In the genomic region with DNA sequence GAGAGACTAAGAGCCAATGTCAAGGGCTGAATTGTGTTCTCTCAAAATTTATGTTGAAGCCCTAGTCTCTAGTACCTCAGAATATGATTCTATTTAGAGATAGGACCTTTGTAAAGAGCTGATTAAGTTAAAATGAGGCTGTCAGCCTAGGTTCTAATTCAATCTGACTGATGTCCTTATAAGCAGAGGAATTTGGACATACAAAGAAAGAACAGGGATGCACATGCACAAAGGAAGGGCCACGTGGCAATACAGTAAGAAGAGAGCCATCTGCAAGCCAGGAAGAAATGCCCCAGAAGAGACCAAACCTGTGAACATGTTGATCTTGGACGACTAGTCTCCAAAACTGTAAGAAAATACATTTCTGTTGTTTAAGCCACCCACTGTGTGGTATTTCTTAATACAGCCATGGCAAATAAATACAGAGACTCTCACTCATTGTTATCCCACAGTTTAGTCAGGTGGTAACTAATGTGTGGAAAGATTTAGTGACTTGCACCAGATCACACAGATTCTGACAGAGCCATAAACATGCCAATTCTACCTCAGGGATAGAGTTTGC, we compare ENCODE assay signal across 30 cellular contexts.
"Had no signal": no experiment of that assay in that cellular context is flagged by ENCODE, and none has a peak within 500 bp of the region (broad histone marks: within the 10 kb centered on the region; RNA-seq: fewer than 3 reads in every experiment).

No MANE protein-coding gene starts in this region.

- H3K4me1 ChIP-seq: ascending aorta, breast epithelium, esophagus squamous epithelium, gastroesophageal sphincter, heart right ventricle had no signal

- H3K4me1 Mint-ChIP-seq: activated CD4-positive, alpha-beta T cell treated with anti-CD3 and anti-CD28 coated beads for 36 hours; activated CD4-positive, alpha-beta T cell treated with anti-CD3 and anti-CD28 coated beads, Interleukin-2, amount 10 ng/mL, durations not matched to agents 24 days and 14 days; activated CD8-positive, alpha-beta memory T cell treated with anti-CD3 and anti-CD28 coated beads, Interleukin-2, amount 10 ng/mL, durations not matched to agents 7 days and 5 days; activated naive CD4-positive, alpha-beta T cell treated with anti-CD3 and anti-CD28 coated beads, Interleukin-2, amount 10 ng/mL, durations not matched to agents 7 days and 5 days; activated naive CD8-positive, alpha-beta T cell treated with anti-CD3 and anti-CD28 coated beads, Interleukin-2, amount 10 ng/mL, durations not matched to agents 7 days and 5 days had no signal

- H3K36me3 Mint-ChIP-seq: activated CD4-positive, alpha-beta memory T cell treated with anti-CD3 and anti-CD28 coated beads for 36 hours; activated CD8-positive, alpha-beta memory T cell treated with anti-CD3 and anti-CD28 coated beads, Interleukin-2, amount 10 ng/mL, durations not matched to agents 7 days and 5 days; activated naive CD4-positive, alpha-beta T cell treated with anti-CD3 and anti-CD28 coated beads, Interleukin-2, amount 10 ng/mL, durations not matched to agents 7 days and 5 days; activated naive CD8-positive, alpha-beta T cell treated with anti-CD3 and anti-CD28 coated beads, Interleukin-2, amount 10 ng/mL, durations not matched to agents 7 days and 5 days had no signal

- H3K27me3 Mint-ChIP-seq: activated CD4-positive, alpha-beta memory T cell treated with anti-CD3 and anti-CD28 coated beads for 36 hours; activated CD4-positive, alpha-beta T cell treated with anti-CD3 and anti-CD28 coated beads for 36 hours; activated CD4-positive, alpha-beta T cell treated with anti-CD3 and anti-CD28 coated beads, Interleukin-2, amount 10 ng/mL, durations not matched to agents 24 days and 14 days; activated CD8-positive, alpha-beta memory T cell treated with anti-CD3 and anti-CD28 coated beads, Interleukin-2, amount 10 ng/mL, durations not matched to agents 7 days and 5 days; activated naive CD4-positive, alpha-beta T cell treated with anti-CD3 and anti-CD28 coated beads, Interleukin-2, amount 10 ng/mL, durations not matched to agents 7 days and 5 days; activated naive CD8-positive, alpha-beta T cell treated with anti-CD3 and anti-CD28 coated beads, Interleukin-2, amount 10 ng/mL, durations not matched to agents 7 days and 5 days; effector memory CD8-positive, alpha-beta T cell had no signal

- H3K4me3 ChIP-seq: ascending aorta, breast epithelium, cardiac muscle cell, esophagus squamous epithelium, gastroesophageal sphincter, heart right ventricle had no signal

- H3K27ac ChIP-seq: ascending aorta, breast epithelium, cardiac muscle cell, esophagus squamous epithelium, gastroesophageal sphincter, heart right ventricle had no signal

- H3K4me3 Mint-ChIP-seq: activated CD4-positive, alpha-beta memory T cell treated with anti-CD3 and anti-CD28 coated beads for 36 hours; activated CD4-positive, alpha-beta T cell treated with anti-CD3 and anti-CD28 coated beads for 36 hours; activated CD4-positive, alpha-beta T cell treated with anti-CD3 and anti-CD28 coated beads, Interleukin-2, amount 10 ng/mL, durations not matched to agents 24 days and 14 days; activated CD8-positive, alpha-beta memory T cell treated with anti-CD3 and anti-CD28 coated beads, Interleukin-2, amount 10 ng/mL, durations not matched to agents 7 days and 5 days; activated CD8-positive, alpha-beta T cell treated with anti-CD3 and anti-CD28 coated beads, Interleukin-2, amount 10 ng/mL, durations not matched to agents 7 days and 5 days; activated naive CD4-positive, alpha-beta T cell treated with anti-CD3 and anti-CD28 coated beads, Interleukin-2, amount 10 ng/mL, durations not matched to agents 7 days and 5 days; activated naive CD8-positive, alpha-beta T cell treated with anti-CD3 and anti-CD28 coated beads, Interleukin-2, amount 10 ng/mL, durations not matched to agents 7 days and 5 days; activated T-helper 1 cell treated with anti-CD3 and anti-CD28 coated beads, Interleukin-12 subunit alpha, Interleukin-12 subunit beta, Interleukin-2, Interleukin-4 antibody, amounts not matched to agents 30 ng/mL and 10 ng/mL and 1 ng/mL, durations not matched to agents 14 hours and 24 hours and 36 hours; effector memory CD8-positive, alpha-beta T cell had no signal

- H3K27ac Mint-ChIP-seq: activated CD4-positive, alpha-beta memory T cell treated with anti-CD3 and anti-CD28 coated beads for 36 hours; activated CD4-positive, alpha-beta T cell treated with anti-CD3 and anti-CD28 coated beads for 36 hours; activated CD4-positive, alpha-beta T cell treated with anti-CD3 and anti-CD28 coated beads, Interleukin-2, amount 10 ng/mL, durations not matched to agents 24 days and 14 days; activated CD8-positive, alpha-beta memory T cell treated with anti-CD3 and anti-CD28 coated beads, Interleukin-2, amount 10 ng/mL, durations not matched to agents 7 days and 5 days; activated CD8-positive, alpha-beta T cell treated with anti-CD3 and anti-CD28 coated beads, Interleukin-2, amount 10 ng/mL, durations not matched to agents 7 days and 5 days; activated naive CD4-positive, alpha-beta T cell treated with anti-CD3 and anti-CD28 coated beads, Interleukin-2, amount 10 ng/mL, durations not matched to agents 7 days and 5 days; activated naive CD4-positive, alpha-beta T cell treated with anti-CD3 and anti-CD28 coated beads, Interleukin-2, amount 50 U/mL, for 72 hours; activated naive CD8-positive, alpha-beta T cell treated with anti-CD3 and anti-CD28 coated beads, Interleukin-2, amount 10 ng/mL, durations not matched to agents 7 days and 5 days; activated T-helper 1 cell treated with anti-CD3 and anti-CD28 coated beads, Interleukin-12 subunit alpha, Interleukin-12 subunit beta, Interleukin-2, Interleukin-4 antibody, amounts not matched to agents 30 ng/mL and 10 ng/mL and 1 ng/mL, durations not matched to agents 14 hours and 24 hours and 36 hours; activated T-helper 2 cell treated with anti-CD3 and anti-CD28 coated beads, Interferon-gamma antibody, Interleukin-2, Interleukin-4, amounts not matched to agents 10 μg/mL and 5 μg/mL and 100 μg/mL, durations not matched to agents 14 hours and 24 hours and 36 hours; effector memory CD8-positive, alpha-beta T cell had no signal

- H3K27me3 ChIP-seq: ascending aorta, breast epithelium, cardiac muscle cell, esophagus squamous epithelium, gastroesophageal sphincter, heart right ventricle had no signal

- H3K36me3 ChIP-seq: ascending aorta, breast epithelium, cardiac muscle cell, esophagus squamous epithelium, gastroesophageal sphincter, heart right ventricle had no signal

- ATAC-seq: activated CD4-positive, alpha-beta T cell treated with anti-CD3 and anti-CD28 coated beads for 36 hours; activated CD8-positive, alpha-beta memory T cell treated with anti-CD3 and anti-CD28 coated beads, Interleukin-2, amount 10 ng/mL, durations not matched to agents 7 days and 5 days; activated CD8-positive, alpha-beta T cell treated with anti-CD3 and anti-CD28 coated beads, Interleukin-2, amount 10 ng/mL, durations not matched to agents 7 days and 5 days; activated naive CD4-positive, alpha-beta T cell treated with anti-CD3 and anti-CD28 coated beads, Interleukin-2, amount 50 U/mL, for 72 hours; effector memory CD8-positive, alpha-beta T cell; gastroesophageal sphincter; heart right ventricle had no signal

- DNase-seq: activated CD4-positive, alpha-beta memory T cell treated with anti-CD3 and anti-CD28 coated beads for 36 hours; activated CD4-positive, alpha-beta T cell treated with anti-CD3 and anti-CD28 coated beads for 36 hours; activated CD4-positive, alpha-beta T cell treated with anti-CD3 and anti-CD28 coated beads, Interleukin-2, amount 10 ng/mL, durations not matched to agents 24 days and 14 days; activated CD4-positive, CD25-positive, alpha-beta regulatory T cell; activated CD4-positive, CD25-positive, alpha-beta regulatory T cell treated with anti-CD3 and anti-CD28 coated beads, Interleukin-2, amount 50 U/mL, for 72 hours; activated CD8-positive, alpha-beta memory T cell treated with anti-CD3 and anti-CD28 coated beads, Interleukin-2, amount 10 ng/mL, durations not matched to agents 7 days and 5 days; activated CD8-positive, alpha-beta memory T cell treated with anti-CD3 and anti-CD28 coated beads, Interleukin-2, amount 50 U/mL, for 4 hours; activated CD8-positive, alpha-beta T cell treated with anti-CD3 and anti-CD28 coated beads, Interleukin-2, amount 10 ng/mL, durations not matched to agents 7 days and 5 days; activated effector memory CD4-positive, alpha-beta T cell treated with anti-CD3 and anti-CD28 coated beads, Interleukin-2, amount 50 U/mL, for 16 hours; activated naive CD4-positive, alpha-beta T cell treated with anti-CD3 and anti-CD28 coated beads, Interleukin-2, amount 10 ng/mL, durations not matched to agents 7 days and 5 days; activated naive CD8-positive, alpha-beta T cell treated with anti-CD3 and anti-CD28 coated beads, Interleukin-2, amount 10 ng/mL, durations not matched to agents 7 days and 5 days; activated T-cell treated with anti-CD3 and anti-CD28 coated beads, Interleukin-2, amount 50 U/mL, for 1 hour; activated T-cell treated with anti-CD3 and anti-CD28 coated beads, Interleukin-2, amount 50 U/mL, for 48 hours; central memory CD4-positive, alpha-beta T cell; cortex of kidney; dermis blood vessel endothelial cell; effector CD4-positive, alpha-beta T cell; effector memory CD8-positive, alpha-beta T cell; erythroblast; esophagus squamous epithelium; foreskin melanocyte; heart right ventricle; T-helper 2 cell had no signal

- H3K9me3 Mint-ChIP-seq: activated CD4-positive, alpha-beta T cell treated with anti-CD3 and anti-CD28 coated beads, Interleukin-2, amount 10 ng/mL, durations not matched to agents 24 days and 14 days; activated T-helper 2 cell treated with anti-CD3 and anti-CD28 coated beads, Interferon-gamma antibody, Interleukin-2, Interleukin-4, amounts not matched to agents 10 μg/mL and 5 μg/mL and 100 μg/mL, durations not matched to agents 14 hours and 24 hours and 36 hours had no signal
